Comparison of ENCODE assay signal across 13 cellular contexts in the genomic region with DNA sequence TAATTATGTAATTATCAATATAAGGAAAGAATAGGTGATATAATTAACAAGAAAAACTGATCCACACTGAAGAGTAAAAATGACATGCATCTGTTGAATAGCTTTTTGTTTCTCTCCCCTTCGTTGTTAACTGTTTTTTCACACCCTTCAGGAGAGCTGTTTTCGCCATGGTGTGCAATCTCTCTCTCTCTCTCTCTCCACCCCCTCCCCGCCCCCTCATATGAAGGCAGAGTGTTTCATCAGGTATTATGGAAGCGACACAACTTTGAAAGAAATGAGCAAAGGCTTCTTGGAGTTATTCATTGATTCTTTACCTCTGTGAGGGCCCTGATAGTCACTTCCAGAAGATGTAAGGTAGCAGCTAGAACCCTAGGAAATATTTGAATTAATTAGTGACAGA.
"Had no signal": no experiment of that assay in that cellular context is flagged by ENCODE, and none has a peak within 500 bp of the region (broad histone marks: within the 10 kb centered on the region; RNA-seq: fewer than 3 reads in every experiment).

No MANE protein-coding gene starts in this region.

- H3K4me1 Mint-ChIP-seq: activated CD4-positive, alpha-beta T cell treated with anti-CD3 and anti-CD28 coated beads for 36 hours; activated CD8-positive, alpha-beta memory T cell treated with anti-CD3 and anti-CD28 coated beads, Interleukin-2, amount 10 ng/mL, durations not matched to agents 7 days and 5 days; naive B cell; stimulated activated effector memory CD8-positive, alpha-beta T cell treated with anti-CD3 and anti-CD28 coated beads, Interleukin-12 subunit alpha, Interleukin-12 subunit beta, amount 100 ng/mL, for 72 hours had no signal

- FAIRE-seq: astrocyte, islet of Langerhans had no signal

- H3K27ac Mint-ChIP-seq: activated CD4-positive, alpha-beta memory T cell treated with anti-CD3 and anti-CD28 coated beads for 36 hours; activated CD4-positive, alpha-beta T cell treated with anti-CD3 and anti-CD28 coated beads for 36 hours; activated CD8-positive, alpha-beta memory T cell treated with anti-CD3 and anti-CD28 coated beads, Interleukin-2, amount 10 ng/mL, durations not matched to agents 7 days and 5 days; naive B cell; stimulated activated effector memory CD8-positive, alpha-beta T cell treated with anti-CD3 and anti-CD28 coated beads, Interleukin-12 subunit alpha, Interleukin-12 subunit beta, amount 100 ng/mL, for 72 hours had no signal

- H3K4me3 Mint-ChIP-seq: activated CD4-positive, alpha-beta memory T cell treated with anti-CD3 and anti-CD28 coated beads for 36 hours; activated CD4-positive, alpha-beta T cell treated with anti-CD3 and anti-CD28 coated beads for 36 hours; activated CD8-positive, alpha-beta memory T cell treated with anti-CD3 and anti-CD28 coated beads, Interleukin-2, amount 10 ng/mL, durations not matched to agents 7 days and 5 days; naive B cell; stimulated activated effector memory CD8-positive, alpha-beta T cell treated with anti-CD3 and anti-CD28 coated beads, Interleukin-12 subunit alpha, Interleukin-12 subunit beta, amount 100 ng/mL, for 72 hours had no signal

- H3K36me3 Mint-ChIP-seq: activated CD4-positive, alpha-beta memory T cell treated with anti-CD3 and anti-CD28 coated beads for 36 hours; activated CD8-positive, alpha-beta memory T cell treated with anti-CD3 and anti-CD28 coated beads, Interleukin-2, amount 10 ng/mL, durations not matched to agents 7 days and 5 days; stimulated activated effector memory CD8-positive, alpha-beta T cell treated with anti-CD3 and anti-CD28 coated beads, Interleukin-12 subunit alpha, Interleukin-12 subunit beta, amount 100 ng/mL, for 72 hours had no signal

- H3K9me3 Mint-ChIP-seq: stimulated activated effector memory CD8-positive, alpha-beta T cell treated with anti-CD3 and anti-CD28 coated beads, Interleukin-12 subunit alpha, Interleukin-12 subunit beta, amount 100 ng/mL, for 72 hours had no signal

- ATAC-seq: activated CD4-positive, alpha-beta T cell treated with anti-CD3 and anti-CD28 coated beads for 36 hours; activated CD8-positive, alpha-beta memory T cell treated with anti-CD3 and anti-CD28 coated beads, Interleukin-2, amount 10 ng/mL, durations not matched to agents 7 days and 5 days; heart right ventricle; left lobe of liver; stimulated activated effector memory CD8-positive, alpha-beta T cell treated with anti-CD3 and anti-CD28 coated beads, Interleukin-12 subunit alpha, Interleukin-12 subunit beta, amount 100 ng/mL, for 72 hours had no signal

- DNase-seq: activated CD4-positive, alpha-beta memory T cell treated with anti-CD3 and anti-CD28 coated beads for 36 hours; activated CD4-positive, alpha-beta T cell treated with anti-CD3 and anti-CD28 coated beads for 36 hours; activated CD8-positive, alpha-beta memory T cell treated with anti-CD3 and anti-CD28 coated beads, Interleukin-2, amount 10 ng/mL, durations not matched to agents 7 days and 5 days; activated naive CD4-positive, alpha-beta T cell treated with anti-CD3 and anti-CD28 coated beads, Interleukin-2, amount 50 U/mL, for 16 hours; activated T-cell treated with anti-CD3 and anti-CD28 coated beads, Interleukin-2, amount 50 U/mL, for 1 hour; foreskin melanocyte; heart right ventricle; mammary epithelial cell; naive B cell had no signal
